Comparison of ENCODE assay signal across 34 cellular contexts in genomic region chr17:70093163-70093562, GRCh38. TPM values are rescaled to one million over a fixed set of nuclear protein-coding genes. Genes with fewer than 3 reads are reported as not detected.
"Had no signal": no experiment of that assay in that cellular context is flagged by ENCODE, and none has a peak within 500 bp of the region (broad histone marks: within the 10 kb centered on the region; RNA-seq: fewer than 3 reads in every experiment).

No MANE protein-coding gene starts in this region.

- H3K36me3 ChIP-seq: brain microvascular endothelial cell, esophagus squamous epithelium, gastroesophageal sphincter had no signal

- H3K27me3 ChIP-seq: brain microvascular endothelial cell, esophagus squamous epithelium, gastroesophageal sphincter had no signal

- H3K27ac ChIP-seq: brain microvascular endothelial cell, epithelial cell of prostate, esophagus squamous epithelium, gastroesophageal sphincter had no signal

- DNase-seq: activated CD4-positive, alpha-beta memory T cell treated with anti-CD3 and anti-CD28 coated beads, Interleukin-2, amount 10 ng/mL, durations not matched to agents 7 days and 5 days; activated CD4-positive, alpha-beta T cell treated with anti-CD3 and anti-CD28 coated beads for 1 hour; activated CD4-positive, alpha-beta T cell treated with anti-CD3 and anti-CD28 coated beads for 4 hours; activated CD4-positive, alpha-beta T cell treated with anti-CD3 and anti-CD28 coated beads, Interleukin-2, amount 10 ng/mL, durations not matched to agents 7 days and 5 days; activated CD4-positive, alpha-beta T cell treated with anti-CD3 and anti-CD28 coated beads, Interleukin-2, amount 50 U/mL, for 4 hours; activated CD8-positive, alpha-beta memory T cell treated with anti-CD3 and anti-CD28 coated beads, Interleukin-2, amount 50 U/mL, for 48 hours; activated effector memory CD4-positive, alpha-beta T cell treated with Interleukin-2 at 50 U/mL for 16 hours; activated gamma-delta T cell treated with Interleukin-2 at 50 U/mL for 16 hours; activated naive CD4-positive, alpha-beta T cell treated with anti-CD3 and anti-CD28 coated beads, Interleukin-2, amount 50 U/mL, for 16 hours; activated naive CD4-positive, alpha-beta T cell treated with Interleukin-2 at 50 U/mL for 16 hours; activated T-cell treated with anti-CD3 and anti-CD28 coated beads for 4 hours; activated T-cell treated with anti-CD3 and anti-CD28 coated beads, Interleukin-2, amount 50 U/mL, for 24 hours; activated T-cell treated with anti-CD3 and anti-CD28 coated beads, Interleukin-2, amount 50 U/mL, for 72 hours; amniotic stem cell; anterior cingulate cortex; brain microvascular endothelial cell; cortex of kidney; dermis blood vessel endothelial cell; effector CD4-positive, alpha-beta T cell; effector memory CD8-positive, alpha-beta T cell; esophagus squamous epithelium; foreskin melanocyte; head of caudate nucleus; T-helper 2 cell had no signal

- H3K9me3 ChIP-seq: esophagus squamous epithelium, gastroesophageal sphincter had no signal

- H3K4me3 ChIP-seq: esophagus squamous epithelium, gastroesophageal sphincter had no signal

RNA-seq across cellular contexts. Expression of gene KCNJ16, which starts 18.1 kb away (rescaled TPM):
- total RNA-seq: activated CD4-positive, alpha-beta memory T cell treated with anti-CD3 and anti-CD28 coated beads, Interleukin-2, amount 10 ng/mL, durations not matched to agents 7 days and 5 days; activated CD4-positive, alpha-beta T cell treated with anti-CD3 and anti-CD28 coated beads, Interleukin-2, amount 10 ng/mL, durations not matched to agents 7 days and 5 days; activated T-cell treated with anti-CD3 and anti-CD28 coated beads, Interleukin-2, amount 50 U/mL, for 72 hours; activated T-helper 17 cell treated with anti-CD3 and anti-CD28 coated beads, Interleukin-2, amount 50 U/mL, for 72 hours; bronchial epithelial cell; cardiac septum; endothelial cell of umbilical vein; fibroblast of lung; fibroblast of villous mesenchyme; T-helper 1 cell treated with Interleukin-12 subunit alpha and Interleukin-12 subunit beta and Interleukin-4 antibody, amounts not matched to agents 30 ng/mL and 1 ng/mL, for 36 hours; WTC11 had no signal
- polyA plus RNA-seq: fibroblast of lung had no signal
